1 cellular context compared by ENCODE assay signal in the genomic region with DNA sequence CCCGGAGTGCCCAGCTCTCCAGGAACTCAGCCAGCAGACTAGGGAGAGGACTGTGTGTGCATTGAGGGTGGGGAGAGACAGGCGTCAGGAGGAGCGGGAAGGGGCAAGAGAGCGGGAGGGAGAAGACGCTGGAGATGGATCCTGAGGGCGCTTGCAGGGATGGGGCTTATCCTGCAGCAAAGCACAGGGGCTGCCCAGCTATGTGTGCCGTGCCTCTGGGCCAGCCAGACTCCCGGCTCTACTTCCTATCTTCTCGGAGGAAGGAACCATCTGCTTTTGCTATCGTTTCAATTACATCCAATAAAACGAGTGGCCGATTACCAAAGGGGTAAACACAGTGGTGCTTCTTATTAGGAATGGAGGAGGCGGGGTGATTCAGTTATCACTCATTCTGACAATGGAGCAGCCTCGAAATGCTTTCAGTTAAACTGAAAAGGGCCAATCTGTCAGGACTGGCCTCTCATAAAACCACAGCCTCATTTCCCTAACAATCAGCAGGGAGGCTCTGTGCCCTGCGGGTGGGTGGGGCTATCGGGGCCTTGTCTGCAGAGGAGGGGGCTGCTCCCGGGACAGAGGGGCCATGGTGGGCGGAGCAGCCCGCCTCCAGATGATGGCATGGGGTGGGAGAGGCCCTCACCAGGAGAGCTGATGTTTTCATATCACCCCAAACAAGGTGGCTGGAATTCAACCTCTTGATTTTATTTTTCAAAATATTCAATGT.
TF ChIP-seq lines count a peak whose summit lies in the region.

No MANE protein-coding gene starts in this region.

TF ChIP-seq in H1, 55 proteins besides CTCF, POLR2A, EP300 and RAD21 (continued from another document):
- TF ChIP-seq, protein P1, sequence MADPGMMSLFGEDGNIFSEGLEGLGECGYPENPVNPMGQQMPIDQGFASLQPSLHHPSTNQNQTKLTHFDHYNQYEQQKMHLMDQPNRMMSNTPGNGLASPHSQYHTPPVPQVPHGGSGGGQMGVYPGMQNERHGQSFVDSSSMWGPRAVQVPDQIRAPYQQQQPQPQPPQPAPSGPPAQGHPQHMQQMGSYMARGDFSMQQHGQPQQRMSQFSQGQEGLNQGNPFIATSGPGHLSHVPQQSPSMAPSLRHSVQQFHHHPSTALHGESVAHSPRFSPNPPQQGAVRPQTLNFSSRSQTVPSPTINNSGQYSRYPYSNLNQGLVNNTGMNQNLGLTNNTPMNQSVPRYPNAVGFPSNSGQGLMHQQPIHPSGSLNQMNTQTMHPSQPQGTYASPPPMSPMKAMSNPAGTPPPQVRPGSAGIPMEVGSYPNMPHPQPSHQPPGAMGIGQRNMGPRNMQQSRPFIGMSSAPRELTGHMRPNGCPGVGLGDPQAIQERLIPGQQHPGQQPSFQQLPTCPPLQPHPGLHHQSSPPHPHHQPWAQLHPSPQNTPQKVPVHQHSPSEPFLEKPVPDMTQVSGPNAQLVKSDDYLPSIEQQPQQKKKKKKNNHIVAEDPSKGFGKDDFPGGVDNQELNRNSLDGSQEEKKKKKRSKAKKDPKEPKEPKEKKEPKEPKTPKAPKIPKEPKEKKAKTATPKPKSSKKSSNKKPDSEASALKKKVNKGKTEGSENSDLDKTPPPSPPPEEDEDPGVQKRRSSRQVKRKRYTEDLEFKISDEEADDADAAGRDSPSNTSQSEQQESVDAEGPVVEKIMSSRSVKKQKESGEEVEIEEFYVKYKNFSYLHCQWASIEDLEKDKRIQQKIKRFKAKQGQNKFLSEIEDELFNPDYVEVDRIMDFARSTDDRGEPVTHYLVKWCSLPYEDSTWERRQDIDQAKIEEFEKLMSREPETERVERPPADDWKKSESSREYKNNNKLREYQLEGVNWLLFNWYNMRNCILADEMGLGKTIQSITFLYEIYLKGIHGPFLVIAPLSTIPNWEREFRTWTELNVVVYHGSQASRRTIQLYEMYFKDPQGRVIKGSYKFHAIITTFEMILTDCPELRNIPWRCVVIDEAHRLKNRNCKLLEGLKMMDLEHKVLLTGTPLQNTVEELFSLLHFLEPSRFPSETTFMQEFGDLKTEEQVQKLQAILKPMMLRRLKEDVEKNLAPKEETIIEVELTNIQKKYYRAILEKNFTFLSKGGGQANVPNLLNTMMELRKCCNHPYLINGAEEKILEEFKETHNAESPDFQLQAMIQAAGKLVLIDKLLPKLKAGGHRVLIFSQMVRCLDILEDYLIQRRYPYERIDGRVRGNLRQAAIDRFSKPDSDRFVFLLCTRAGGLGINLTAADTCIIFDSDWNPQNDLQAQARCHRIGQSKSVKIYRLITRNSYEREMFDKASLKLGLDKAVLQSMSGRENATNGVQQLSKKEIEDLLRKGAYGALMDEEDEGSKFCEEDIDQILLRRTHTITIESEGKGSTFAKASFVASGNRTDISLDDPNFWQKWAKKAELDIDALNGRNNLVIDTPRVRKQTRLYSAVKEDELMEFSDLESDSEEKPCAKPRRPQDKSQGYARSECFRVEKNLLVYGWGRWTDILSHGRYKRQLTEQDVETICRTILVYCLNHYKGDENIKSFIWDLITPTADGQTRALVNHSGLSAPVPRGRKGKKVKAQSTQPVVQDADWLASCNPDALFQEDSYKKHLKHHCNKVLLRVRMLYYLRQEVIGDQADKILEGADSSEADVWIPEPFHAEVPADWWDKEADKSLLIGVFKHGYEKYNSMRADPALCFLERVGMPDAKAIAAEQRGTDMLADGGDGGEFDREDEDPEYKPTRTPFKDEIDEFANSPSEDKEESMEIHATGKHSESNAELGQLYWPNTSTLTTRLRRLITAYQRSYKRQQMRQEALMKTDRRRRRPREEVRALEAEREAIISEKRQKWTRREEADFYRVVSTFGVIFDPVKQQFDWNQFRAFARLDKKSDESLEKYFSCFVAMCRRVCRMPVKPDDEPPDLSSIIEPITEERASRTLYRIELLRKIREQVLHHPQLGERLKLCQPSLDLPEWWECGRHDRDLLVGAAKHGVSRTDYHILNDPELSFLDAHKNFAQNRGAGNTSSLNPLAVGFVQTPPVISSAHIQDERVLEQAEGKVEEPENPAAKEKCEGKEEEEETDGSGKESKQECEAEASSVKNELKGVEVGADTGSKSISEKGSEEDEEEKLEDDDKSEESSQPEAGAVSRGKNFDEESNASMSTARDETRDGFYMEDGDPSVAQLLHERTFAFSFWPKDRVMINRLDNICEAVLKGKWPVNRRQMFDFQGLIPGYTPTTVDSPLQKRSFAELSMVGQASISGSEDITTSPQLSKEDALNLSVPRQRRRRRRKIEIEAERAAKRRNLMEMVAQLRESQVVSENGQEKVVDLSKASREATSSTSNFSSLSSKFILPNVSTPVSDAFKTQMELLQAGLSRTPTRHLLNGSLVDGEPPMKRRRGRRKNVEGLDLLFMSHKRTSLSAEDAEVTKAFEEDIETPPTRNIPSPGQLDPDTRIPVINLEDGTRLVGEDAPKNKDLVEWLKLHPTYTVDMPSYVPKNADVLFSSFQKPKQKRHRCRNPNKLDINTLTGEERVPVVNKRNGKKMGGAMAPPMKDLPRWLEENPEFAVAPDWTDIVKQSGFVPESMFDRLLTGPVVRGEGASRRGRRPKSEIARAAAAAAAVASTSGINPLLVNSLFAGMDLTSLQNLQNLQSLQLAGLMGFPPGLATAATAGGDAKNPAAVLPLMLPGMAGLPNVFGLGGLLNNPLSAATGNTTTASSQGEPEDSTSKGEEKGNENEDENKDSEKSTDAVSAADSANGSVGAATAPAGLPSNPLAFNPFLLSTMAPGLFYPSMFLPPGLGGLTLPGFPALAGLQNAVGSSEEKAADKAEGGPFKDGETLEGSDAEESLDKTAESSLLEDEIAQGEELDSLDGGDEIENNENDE (IDR thresholded peaks at IDR 0.05; ENCODE audit: insufficient replicate concordance, low read length): no peak
- TF ChIP-seq JUND (IDR thresholded peaks at IDR 0.05; ENCODE audit: low read length): no peak
- TF ChIP-seq, protein P2, sequence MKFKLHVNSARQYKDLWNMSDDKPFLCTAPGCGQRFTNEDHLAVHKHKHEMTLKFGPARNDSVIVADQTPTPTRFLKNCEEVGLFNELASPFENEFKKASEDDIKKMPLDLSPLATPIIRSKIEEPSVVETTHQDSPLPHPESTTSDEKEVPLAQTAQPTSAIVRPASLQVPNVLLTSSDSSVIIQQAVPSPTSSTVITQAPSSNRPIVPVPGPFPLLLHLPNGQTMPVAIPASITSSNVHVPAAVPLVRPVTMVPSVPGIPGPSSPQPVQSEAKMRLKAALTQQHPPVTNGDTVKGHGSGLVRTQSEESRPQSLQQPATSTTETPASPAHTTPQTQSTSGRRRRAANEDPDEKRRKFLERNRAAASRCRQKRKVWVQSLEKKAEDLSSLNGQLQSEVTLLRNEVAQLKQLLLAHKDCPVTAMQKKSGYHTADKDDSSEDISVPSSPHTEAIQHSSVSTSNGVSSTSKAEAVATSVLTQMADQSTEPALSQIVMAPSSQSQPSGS (IDR thresholded peaks at IDR 0.05; ENCODE audit: low read length): no peak
- TF ChIP-seq JUN (IDR thresholded peaks at IDR 0.05; ENCODE audit: low read depth, low read length): no peak
- TF ChIP-seq SP4 (IDR thresholded peaks at IDR 0.05; ENCODE audit: low read length): no peak
